ENCODE assay signal across 10 cellular contexts in genomic region chr6:11368760-11369159, GRCh38.
DNase-seq lines count a peak whose midpoint lies in the region; ATAC-seq and TF ChIP-seq lines count a peak whose summit lies in the region.
"Had no signal": no experiment of that assay in that cellular context is flagged by ENCODE, and none has a peak within 500 bp of the region (broad histone marks: within the 10 kb centered on the region; RNA-seq: fewer than 3 reads in every experiment).

No MANE protein-coding gene starts in this region.

- H3K9me3 ChIP-seq in CD8-positive, alpha-beta memory T cell (ENCODE audit: low read length): no peaks in the 10 kb centered on the region

- H3K9me3 Mint-ChIP-seq in CD8-positive, alpha-beta memory T cell: peaks cover 0 to 8% (median 0%) of the 10 kb centered on the region in 5 donors
- H3K9me3 Mint-ChIP-seq in progenitor cell of endocrine pancreas (ENCODE audit: low read depth) (peaks cover 7% of the 10 kb centered on the region), GM23338 (no peaks in the 10 kb centered on the region)

- TF ChIP-seq CTCF in RWPE1 (conservative IDR thresholded peaks at IDR 0.05; ENCODE audit: low read depth): no peak
- no peak for TF ChIP-seq CTCF in progenitor cell of endocrine pancreas (IDR thresholded peaks at IDR 0.05; ENCODE audit: unreplicated experiment)
- TF ChIP-seq CTCF in GM23338 (conservative IDR thresholded peaks at IDR 0.05; ENCODE audit: low read depth in 2 of 2): no peak

- no peaks in the 10 kb centered on the region for H3K9me2 ChIP-seq in GM23338 (ENCODE audit: insufficient read depth)

- H3K79me2 ChIP-seq in GM23338 (replicated peaks; ENCODE audit: insufficient read depth): no peaks in the 10 kb centered on the region

- no peaks in the 10 kb centered on the region for H3K36me3 ChIP-seq in CD8-positive, alpha-beta memory T cell (ENCODE audit: insufficient read depth, low read length)
- H3K36me3 ChIP-seq in H7 (replicated peaks; ENCODE audit: control insufficient read depth, insufficient read depth, low read length) (no peaks in the 10 kb centered on the region), GM23338 (ENCODE audit: insufficient read depth) (no peaks in the 10 kb centered on the region)

- H3F3A ChIP-seq in GM23338 (replicated peaks; ENCODE audit: low read depth): no peaks in the 10 kb centered on the region

- peaks cover 28% of the 10 kb centered on the region for H3K4me1 ChIP-seq in CD8-positive, alpha-beta memory T cell (ENCODE audit: insufficient read depth, low read length)
- 0 out of 2 replicates have a peak, but pooled peaks cover 4% of the 10 kb centered on the region for H3K4me1 ChIP-seq in GM23338 (ENCODE audit: insufficient read depth)

- no peak overlapping the region for H3K27ac ChIP-seq in CD8-positive, alpha-beta memory T cell (ENCODE audit: low read depth, low read length)
- no peak overlapping the region for H3K27ac ChIP-seq in RWPE1
- no peak overlapping the region for H3K27ac ChIP-seq in GM23338 (ENCODE audit: low read depth)

- no peak overlapping the region for H2AFZ ChIP-seq in GM23338

- H3K4me1 Mint-ChIP-seq in CD8-positive, alpha-beta memory T cell: peaks cover 64 to 85% (median 85%) of the 10 kb centered on the region in 3 donors
- peaks cover 16% of the 10 kb centered on the region for H3K4me1 Mint-ChIP-seq in progenitor cell of endocrine pancreas (ENCODE audit: low read depth)
- peaks cover 12% of the 10 kb centered on the region for H3K4me1 Mint-ChIP-seq in GM23338

- H3K36me3 Mint-ChIP-seq in CD8-positive, alpha-beta memory T cell: peaks cover 13 to 37% (median 26%) of the 10 kb centered on the region in 3 donors
- H3K36me3 Mint-ChIP-seq in progenitor cell of endocrine pancreas (ENCODE audit: insufficient read depth): no peaks in the 10 kb centered on the region
- no peaks in the 10 kb centered on the region for H3K36me3 Mint-ChIP-seq in GM23338 (ENCODE audit: low read depth)
- H3K36me3 Mint-ChIP-seq: mesothelial cell of epicardium had no signal

- no peak overlapping the region for H3K4me2 ChIP-seq in GM23338

- POLR2A ChIA-PET in CD8-positive, alpha-beta memory T cell (lab: Charles Lee): no interaction called here
- POLR2A ChIA-PET in RWPE1 (lab: Yijun Ruan, JAX; ENCODE audit: low non-redundant PET): no interaction called here

- no peak overlapping the region for H3K4me3 ChIP-seq in CD8-positive, alpha-beta memory T cell (ENCODE audit: low read length)
- H3K4me3 ChIP-seq in H7 (ENCODE audit: insufficient read depth, low read depth, low read length): no peak overlapping the region
- H3K4me3 ChIP-seq in GM23338: no peak overlapping the region

- no peaks in the 10 kb centered on the region for H4K20me1 ChIP-seq in GM23338 (replicated peaks; ENCODE audit: insufficient read depth)

- CTCF ChIA-PET in CD8-positive, alpha-beta memory T cell (lab: Charles Lee): no interaction called here
- CTCF ChIA-PET in RWPE1 (lab: Yijun Ruan, JAX): interaction anchor here (0.6 kb wide), 1 partner anchor 64 kb away, joined by 5 read pairs; no protein-coding TSS in a partner anchor

- peak overlapping the region in 2 of 7 donors; percentile 1 to 3 for H3K4me3 Mint-ChIP-seq in CD8-positive, alpha-beta memory T cell
- H3K4me3 Mint-ChIP-seq in progenitor cell of endocrine pancreas (ENCODE audit: low read depth) (no peak overlapping the region), GM23338 (no peak overlapping the region)
- H3K4me3 Mint-ChIP-seq: mesothelial cell of epicardium had no signal

- ATAC-seq in GM18519 (IDR thresholded peaks at IDR 0.05; ENCODE audit: low FRiP score, unreplicated experiment) (peak; percentile 31), GM23338 (no peak)

- H3K27me3 Mint-ChIP-seq in CD8-positive, alpha-beta memory T cell: no peaks in the 10 kb centered on the region
- H3K27me3 Mint-ChIP-seq in progenitor cell of endocrine pancreas (peaks cover 4% of the 10 kb centered on the region), GM23338 (ENCODE audit: insufficient read depth, low read depth, poor library complexity) (no peaks in the 10 kb centered on the region)

- H3K27ac Mint-ChIP-seq in CD8-positive, alpha-beta memory T cell: peak overlapping the region in 6 of 8 donors; percentile 12 to 85 (median 40)
- no peak overlapping the region for H3K27ac Mint-ChIP-seq in progenitor cell of endocrine pancreas
- H3K27ac Mint-ChIP-seq in GM23338: no peak overlapping the region
- H3K27ac Mint-ChIP-seq: mesothelial cell of epicardium had no signal

- H3K27me3 ChIP-seq in CD8-positive, alpha-beta memory T cell (ENCODE audit: insufficient read depth, low read length, poor library complexity, severe bottlenecking): no peaks in the 10 kb centered on the region
- H3K27me3 ChIP-seq in H7 (ENCODE audit: control insufficient read depth, insufficient read depth, low read length) (no peaks in the 10 kb centered on the region), GM23338 (ENCODE audit: insufficient read depth) (no peaks in the 10 kb centered on the region)

- DNase-seq in CD8-positive, alpha-beta memory T cell: no peak
- DNase-seq in RWPE1 (ENCODE audit: low spot score): peak; percentile 43
- peak; percentile 95 for DNase-seq in kidney tubule cell (ENCODE audit: low spot score)
- DNase-seq in H7: no peak
- DNase-seq in ecto neural progenitor cell (ENCODE audit: low spot score): no peak
- DNase-seq in progenitor cell of endocrine pancreas (ENCODE audit: low spot score, unreplicated experiment): no peak
- no peak for DNase-seq in GM23338 (ENCODE audit: low spot score)
- DNase-seq: stimulated activated naive CD4-positive, alpha-beta T cell treated with Interleukin-2 at 50 U/mL for 16 hours had no signal

TF ChIP-seq in GM23338, 12 proteins besides CTCF, POLR2A, EP300 and RAD21 (continues in another document):
- TF ChIP-seq EZH2 (IDR thresholded peaks at IDR 0.05; ENCODE audit: low read depth, unreplicated experiment) (no peak), ZNF331 (CRISPR knock-in tag; IDR thresholded peaks at IDR 0.05; ENCODE audit: low read depth) (no peak), ZNF114 (CRISPR knock-in tag; IDR thresholded peaks at IDR 0.05) (no peak), ZNF462 (CRISPR knock-in tag; IDR thresholded peaks at IDR 0.05) (no peak)

Comparison
In these comparisons a context has a peak if more than half of its experiments do, and no peak if none do; other contexts are left out.
1. DNase-seq: peak in RWPE1 (single experiment) and kidney tubule cell (single experiment); none in CD8-positive, alpha-beta memory T cell (0 of 5), H7 (single experiment), ecto neural progenitor cell (single experiment), progenitor cell of endocrine pancreas (single experiment) and GM23338 (single experiment).
2. H3K27ac Mint-ChIP-seq: peak in CD8-positive, alpha-beta memory T cell (6 of 8); none in progenitor cell of endocrine pancreas (single experiment) and GM23338 (single experiment).